In the genomic region with DNA sequence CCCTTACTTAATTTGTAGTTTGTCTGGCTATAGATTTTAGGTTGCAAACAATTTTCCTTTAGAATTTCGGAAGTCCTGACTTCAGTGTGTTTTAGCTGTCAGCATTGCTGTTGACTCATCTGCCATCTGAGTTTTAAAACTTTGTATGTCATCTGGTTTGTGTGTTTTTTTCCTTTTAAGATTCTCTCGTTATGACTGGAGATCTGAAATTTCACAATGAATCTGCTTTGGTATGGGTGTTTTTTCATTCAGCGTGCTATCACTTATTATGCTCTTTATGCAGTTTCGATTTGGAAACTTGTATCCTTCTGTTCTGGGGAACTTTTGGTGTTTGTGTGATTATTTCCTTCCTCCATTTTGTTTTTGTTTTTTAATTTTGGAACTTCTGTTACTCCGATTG, we compare ENCODE assay signal across 13 cellular contexts. TPM values are rescaled to one million over a fixed set of nuclear protein-coding genes. Genes with fewer than 3 reads are reported as not detected.
DNase-seq lines count a peak whose midpoint lies in the region; ATAC-seq lines count a peak whose summit lies in the region.
"Had no signal": no experiment of that assay in that cellular context is flagged by ENCODE, and none has a peak within 500 bp of the region (broad histone marks: within the 10 kb centered on the region; RNA-seq: fewer than 3 reads in every experiment).

No MANE protein-coding gene starts in this region.

- H3K4me3 Mint-ChIP-seq in activated CD4-positive, alpha-beta T cell treated with anti-CD3 and anti-CD28 coated beads, Interleukin-2, amount 10 ng/mL, durations not matched to agents 7 days and 5 days = peak overlapping the region; percentile 2
- H3K4me3 Mint-ChIP-seq: brain had no signal

- H3K27me3 Mint-ChIP-seq in activated CD4-positive, alpha-beta T cell treated with anti-CD3 and anti-CD28 coated beads, Interleukin-2, amount 10 ng/mL, durations not matched to agents 7 days and 5 days = peaks cover under 1% of the 10 kb centered on the region

- ATAC-seq in GM21390 (IDR thresholded peaks at IDR 0.05; ENCODE audit: unreplicated experiment) = peak; percentile 77
- ATAC-seq in HG03432 (IDR thresholded peaks at IDR 0.05; ENCODE audit: unreplicated experiment) = peak; percentile 75
- ATAC-seq: A549 had no signal

- peaks cover 18% of the 10 kb centered on the region for H3K9me3 Mint-ChIP-seq in activated CD4-positive, alpha-beta T cell treated with anti-CD3 and anti-CD28 coated beads, Interleukin-2, amount 10 ng/mL, durations not matched to agents 7 days and 5 days

- no peaks in the 10 kb centered on the region for H3K36me3 Mint-ChIP-seq in activated CD4-positive, alpha-beta T cell treated with anti-CD3 and anti-CD28 coated beads, Interleukin-2, amount 10 ng/mL, durations not matched to agents 7 days and 5 days (ENCODE audit: low read depth)
- H3K36me3 Mint-ChIP-seq: brain had no signal

- POLR2A ChIA-PET in activated CD4-positive, alpha-beta T cell treated with anti-CD3 and anti-CD28 coated beads, Interleukin-2, amount 10 ng/mL, durations not matched to agents 7 days and 5 days (lab: Charles Lee) = no interaction called here

- peaks cover 10% of the 10 kb centered on the region for H3K4me1 Mint-ChIP-seq in activated CD4-positive, alpha-beta T cell treated with anti-CD3 and anti-CD28 coated beads, Interleukin-2, amount 10 ng/mL, durations not matched to agents 7 days and 5 days
- H3K4me1 Mint-ChIP-seq: brain had no signal

- no peak for DNase-seq in activated CD4-positive, alpha-beta T cell treated with anti-CD3 and anti-CD28 coated beads, Interleukin-2, amount 10 ng/mL, durations not matched to agents 7 days and 5 days
- no peak for DNase-seq in activated CD4-positive, alpha-beta T cell treated with anti-CD3 and anti-CD28 coated beads for 1 hour
- DNase-seq in iris pigment epithelial cell (ENCODE audit: low read depth) (peak; percentile 20), CD1c-positive myeloid dendritic cell (ENCODE audit: extremely low spot score) (no peak), NCI-H82 (lab: John Stamatoyannopoulos, UW) (no peak), NCI-H128 (lab: John Stamatoyannopoulos, UW; ENCODE audit: unreplicated experiment) (no peak)
- DNase-seq: kidney glomerular epithelial cell, NCI-H226, transverse colon had no signal

- H3K27ac Mint-ChIP-seq in activated CD4-positive, alpha-beta T cell treated with anti-CD3 and anti-CD28 coated beads, Interleukin-2, amount 10 ng/mL, durations not matched to agents 7 days and 5 days = peak overlapping the region; percentile 13
- H3K27ac Mint-ChIP-seq: brain had no signal

- CTCF ChIA-PET in activated CD4-positive, alpha-beta T cell treated with anti-CD3 and anti-CD28 coated beads, Interleukin-2, amount 10 ng/mL, durations not matched to agents 7 days and 5 days (lab: Charles Lee) = interaction anchor here (0.8 to 1.7 kb wide), 3 partner anchors 12 to 23 kb away, joined by 3 to 5 read pairs (median 5); no protein-coding TSS in a partner anchor

RNA-seq across cellular contexts. Expression of a gene that starts 53.7 kb away (rescaled TPM):
- 10 to 100 TPM; 22.9 to 26.9 TPM for total RNA-seq in activated CD4-positive, alpha-beta T cell treated with anti-CD3 and anti-CD28 coated beads, Interleukin-2, amount 10 ng/mL, durations not matched to agents 7 days and 5 days
